28 cellular contexts compared by ENCODE assay signal in the genomic region with DNA sequence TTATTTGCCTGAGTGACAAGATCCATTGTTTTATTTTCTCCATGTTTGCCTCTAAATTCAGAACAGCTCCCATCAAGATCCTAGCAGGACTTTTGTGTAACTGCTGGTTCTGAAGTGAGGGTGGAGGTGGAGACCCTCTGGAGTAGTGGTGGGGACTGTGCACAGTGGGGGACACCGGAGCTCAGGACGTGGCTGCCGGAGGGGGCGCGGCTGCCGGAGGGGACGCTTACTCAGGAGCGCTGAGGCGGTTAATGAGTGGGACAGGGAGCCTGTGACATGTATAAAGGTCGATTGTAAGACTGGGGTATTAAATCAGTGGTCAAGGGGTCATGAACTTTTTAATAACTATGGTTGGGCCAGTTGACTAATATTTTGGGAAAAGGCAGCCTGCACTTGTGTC.
DNase-seq lines count a peak whose midpoint lies in the region; ATAC-seq and TF ChIP-seq lines count a peak whose summit lies in the region.
"Had no signal": no experiment of that assay in that cellular context is flagged by ENCODE, and none has a peak within 500 bp of the region (broad histone marks: within the 10 kb centered on the region; RNA-seq: fewer than 3 reads in every experiment).

No MANE protein-coding gene starts in this region.

- ATAC-seq in GM23338 (no peak), HG03565 (IDR thresholded peaks at IDR 0.05; ENCODE audit: unreplicated experiment) (no peak)
- ATAC-seq in effector memory CD8-positive, alpha-beta T cell (replicated peaks) = no peak
- no peak for ATAC-seq in stimulated activated naive B cell treated with anti-CD40 and anti-IgM and Interleukin-4, amounts not matched to agents 10 μg/mL and 1 μg/mL and 100 μg/mL, for 72 hours (replicated peaks)
- ATAC-seq: CD8-positive, alpha-beta T cell; HepG2; PC-3; Right ventricle myocardium inferior had no signal

- DNase-seq in GM23338 (ENCODE audit: low spot score) = no peak
- no peak for DNase-seq in effector memory CD8-positive, alpha-beta T cell
- no peak for DNase-seq in neural crest cell (ENCODE audit: low read depth, low spot score)
- DNase-seq in stimulated activated naive B cell treated with anti-CD40 and anti-IgM and Interleukin-4, amounts not matched to agents 10 μg/mL and 1 μg/mL and 100 μg/mL, for 72 hours = no peak
- DNase-seq in cortex of kidney (lab: John Stamatoyannopoulos, UW) = no peak
- DNase-seq in NCI-H82 treated with DMSO at 0.1 percent for 48 hours (lab: John Stamatoyannopoulos, UW; ENCODE audit: unreplicated experiment) = no peak
- DNase-seq in AG20443 (ENCODE audit: low spot score) = no peak
- DNase-seq: Caco-2; CD8-positive, alpha-beta T cell; DMS 273 treated with DMSO at 0.1 percent for 48 hours; DMS79; EL; GF-D8; Karpas-422; NCI-H1105; NCI-H1436 treated with DMSO at 0.1 percent for 48 hours; NCI-H187 treated with DMSO at 0.1 percent for 48 hours; NCI-H2171 treated with DMSO at 0.1 percent for 48 hours; NCI-H345; NCI-H524; NCI-H774; NK-92 treated with Interleukin-12 subunit alpha and Interleukin-12 subunit beta, amount 100 ng/mL, for 24 hours; PC-3 had no signal

- H3K9me3 Mint-ChIP-seq in GM23338 = no peaks in the 10 kb centered on the region
- peaks cover 0 to 4% of the 10 kb centered on the region in 2 donors for H3K9me3 Mint-ChIP-seq in effector memory CD8-positive, alpha-beta T cell
- peaks cover 5% of the 10 kb centered on the region for H3K9me3 Mint-ChIP-seq in neural crest cell
- H3K9me3 Mint-ChIP-seq in stimulated activated naive B cell treated with anti-CD40 and anti-IgM and Interleukin-4, amounts not matched to agents 10 μg/mL and 1 μg/mL and 100 μg/mL, for 72 hours = peaks cover 4% of the 10 kb centered on the region in 2 donors

- H2AFZ ChIP-seq in GM23338 = no peak overlapping the region

- peak overlapping the region; percentile 26; the same call in 1 of the 2 replicates for H3K27ac ChIP-seq in GM23338 (ENCODE audit: low read depth)
- H3K27ac ChIP-seq: C4-2B, SJSA1 had no signal

- no peak overlapping the region for H3K4me3 ChIP-seq in GM23338
- H3K4me3 ChIP-seq: SJSA1 had no signal

- H3K79me2 ChIP-seq in GM23338 (replicated peaks; ENCODE audit: insufficient read depth) = peaks cover 44% of the 10 kb centered on the region

- TF ChIP-seq CTCF in GM23338 (conservative IDR thresholded peaks at IDR 0.05; ENCODE audit: low read depth in 2 of 2) (no peak), neural crest cell (conservative IDR thresholded peaks at IDR 0.05) (no peak)

- H3K36me3 Mint-ChIP-seq in GM23338 (ENCODE audit: low read depth) = peaks cover 74% of the 10 kb centered on the region
- peaks cover 63% of the 10 kb centered on the region for H3K36me3 Mint-ChIP-seq in effector memory CD8-positive, alpha-beta T cell (ENCODE audit: insufficient read depth)
- H3K36me3 Mint-ChIP-seq in neural crest cell (ENCODE audit: low read depth) = peaks cover 39% of the 10 kb centered on the region
- H3K36me3 Mint-ChIP-seq in stimulated activated naive B cell treated with anti-CD40 and anti-IgM and Interleukin-4, amounts not matched to agents 10 μg/mL and 1 μg/mL and 100 μg/mL, for 72 hours = peaks cover 64 to 76% of the 10 kb centered on the region in 2 donors

- peak overlapping the region; percentile 40; the same call in 1 of the 2 replicates for H3K27ac Mint-ChIP-seq in GM23338
- peak overlapping the region; percentile 67 to 74 for H3K27ac Mint-ChIP-seq in effector memory CD8-positive, alpha-beta T cell
- H3K27ac Mint-ChIP-seq in neural crest cell (ENCODE audit: unreplicated experiment) = no peak overlapping the region
- peak overlapping the region; percentile 62 for H3K27ac Mint-ChIP-seq in stimulated activated naive B cell treated with anti-CD40 and anti-IgM and Interleukin-4, amounts not matched to agents 10 μg/mL and 1 μg/mL and 100 μg/mL, for 72 hours
- H3K27ac Mint-ChIP-seq: CD8-positive, alpha-beta T cell had no signal

- H3K4me3 Mint-ChIP-seq in GM23338 = no peak overlapping the region
- no peak overlapping the region for H3K4me3 Mint-ChIP-seq in effector memory CD8-positive, alpha-beta T cell
- peak overlapping the region; percentile 59 for H3K4me3 Mint-ChIP-seq in neural crest cell
- no peak overlapping the region for H3K4me3 Mint-ChIP-seq in stimulated activated naive B cell treated with anti-CD40 and anti-IgM and Interleukin-4, amounts not matched to agents 10 μg/mL and 1 μg/mL and 100 μg/mL, for 72 hours
- H3K4me3 Mint-ChIP-seq: CD8-positive, alpha-beta T cell had no signal

- H3K4me2 ChIP-seq in GM23338 = no peak overlapping the region

- no peaks in the 10 kb centered on the region; the same call in 1 of the 2 replicates for H3K36me3 ChIP-seq in GM23338 (ENCODE audit: insufficient read depth)

- H4K20me1 ChIP-seq in GM23338 (replicated peaks; ENCODE audit: insufficient read depth) = peaks cover 18% of the 10 kb centered on the region

- H3F3A ChIP-seq in GM23338 (replicated peaks; ENCODE audit: low read depth) = no peaks in the 10 kb centered on the region

- H3K4me1 ChIP-seq in GM23338 (ENCODE audit: insufficient read depth) = no peaks in the 10 kb centered on the region
- H3K4me1 ChIP-seq: Caco-2, SJSA1 had no signal

- no peaks in the 10 kb centered on the region for H3K9me2 ChIP-seq in GM23338 (ENCODE audit: insufficient read depth)

- H3K4me1 Mint-ChIP-seq in GM23338 (peaks cover 5% of the 10 kb centered on the region; the same call in 2 of the 3 replicates), neural crest cell (peaks cover 29% of the 10 kb centered on the region)
- H3K4me1 Mint-ChIP-seq in effector memory CD8-positive, alpha-beta T cell (ENCODE audit: low read depth in 2 of 2) = peaks cover 14 to 17% of the 10 kb centered on the region in 2 donors
- peaks cover 25 to 54% of the 10 kb centered on the region in 2 donors for H3K4me1 Mint-ChIP-seq in stimulated activated naive B cell treated with anti-CD40 and anti-IgM and Interleukin-4, amounts not matched to agents 10 μg/mL and 1 μg/mL and 100 μg/mL, for 72 hours

- H3K27me3 ChIP-seq in GM23338 (ENCODE audit: insufficient read depth) = no peaks in the 10 kb centered on the region
- H3K27me3 ChIP-seq: SJSA1 had no signal

- H3K27me3 Mint-ChIP-seq in GM23338 (ENCODE audit: insufficient read depth, low read depth, poor library complexity) (peaks cover 6% of the 10 kb centered on the region), neural crest cell (ENCODE audit: low read depth) (no peaks in the 10 kb centered on the region)
- no peaks in the 10 kb centered on the region for H3K27me3 Mint-ChIP-seq in effector memory CD8-positive, alpha-beta T cell
- H3K27me3 Mint-ChIP-seq in stimulated activated naive B cell treated with anti-CD40 and anti-IgM and Interleukin-4, amounts not matched to agents 10 μg/mL and 1 μg/mL and 100 μg/mL, for 72 hours = no peaks in the 10 kb centered on the region

TF ChIP-seq in GM23338, 12 proteins besides CTCF, POLR2A, EP300 and RAD21:
- TF ChIP-seq EZH2phosphoT487 (IDR thresholded peaks at IDR 0.05; ENCODE audit: unreplicated experiment) = no peak
- TF ChIP-seq STAT1 (IDR thresholded peaks at IDR 0.05; ENCODE audit: unreplicated experiment) = no peak
- no peak for TF ChIP-seq ZNF331 (CRISPR knock-in tag; IDR thresholded peaks at IDR 0.05; ENCODE audit: low read depth)
- TF ChIP-seq CREB1 (CRISPR knock-in tag; IDR thresholded peaks at IDR 0.05; ENCODE audit: low read depth) = no peak
